In the genomic region with DNA sequence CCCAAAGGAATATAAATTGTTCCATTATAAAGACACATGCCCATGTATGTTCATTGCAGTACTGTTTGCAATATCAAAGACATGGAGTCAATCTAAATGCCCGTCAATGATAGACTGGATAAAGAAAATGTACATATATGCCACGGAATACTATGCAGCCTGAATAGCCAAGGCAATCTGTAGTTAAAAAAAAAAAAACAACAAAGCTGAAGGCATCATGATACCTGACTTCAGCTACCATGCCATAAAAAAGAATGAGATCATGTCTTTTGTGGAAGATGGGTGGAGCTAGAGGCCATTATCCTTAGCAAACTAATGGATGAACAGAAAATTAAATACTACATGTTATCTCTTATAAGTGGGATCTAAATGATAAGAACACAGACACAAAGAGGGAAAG, we compare ENCODE assay signal across 13 cellular contexts.
A peak's percentile ranks its signal among the peaks of the same experiment; 100 is the strongest.
DNase-seq lines count a peak whose midpoint lies in the region; ATAC-seq lines count a peak whose summit lies in the region.
"Had no signal": no experiment of that assay in that cellular context is flagged by ENCODE, and none has a peak within 500 bp of the region (broad histone marks: within the 10 kb centered on the region; RNA-seq: fewer than 3 reads in every experiment).

No MANE protein-coding gene starts in this region.

- DNase-seq in DMS53 (lab: John Stamatoyannopoulos, UW) (peak; percentile 23), DMS53 treated with DMSO at 0.1 percent for 48 hours (lab: John Stamatoyannopoulos, UW; ENCODE audit: unreplicated experiment) (no peak), NCI-H748 (lab: John Stamatoyannopoulos, UW; ENCODE audit: unreplicated experiment) (peak; percentile 6), NCI-H748 treated with DMSO at 0.1 percent for 48 hours (lab: John Stamatoyannopoulos, UW) (no peak)
- DNase-seq: AML-193; Caco-2; Calu3; CD4-positive, alpha-beta T cell; CD8-positive, alpha-beta T cell; DMS79 treated with DMSO at 0.1 percent for 48 hours; GF-D8 had no signal

- no peak for ATAC-seq in GM18870 (IDR thresholded peaks at IDR 0.05; ENCODE audit: unreplicated experiment)
- ATAC-seq: A549; CD8-positive, alpha-beta T cell had no signal

Comparison
In these comparisons a context has a peak if more than half of its experiments do, and no peak if none do; other contexts are left out.
1. DNase-seq: peak in DMS53 (single experiment) and NCI-H748 (single experiment); none in DMS53 treated with DMSO at 0.1 percent for 48 hours (single experiment) and NCI-H748 treated with DMSO at 0.1 percent for 48 hours (single experiment).